In the genomic region with DNA sequence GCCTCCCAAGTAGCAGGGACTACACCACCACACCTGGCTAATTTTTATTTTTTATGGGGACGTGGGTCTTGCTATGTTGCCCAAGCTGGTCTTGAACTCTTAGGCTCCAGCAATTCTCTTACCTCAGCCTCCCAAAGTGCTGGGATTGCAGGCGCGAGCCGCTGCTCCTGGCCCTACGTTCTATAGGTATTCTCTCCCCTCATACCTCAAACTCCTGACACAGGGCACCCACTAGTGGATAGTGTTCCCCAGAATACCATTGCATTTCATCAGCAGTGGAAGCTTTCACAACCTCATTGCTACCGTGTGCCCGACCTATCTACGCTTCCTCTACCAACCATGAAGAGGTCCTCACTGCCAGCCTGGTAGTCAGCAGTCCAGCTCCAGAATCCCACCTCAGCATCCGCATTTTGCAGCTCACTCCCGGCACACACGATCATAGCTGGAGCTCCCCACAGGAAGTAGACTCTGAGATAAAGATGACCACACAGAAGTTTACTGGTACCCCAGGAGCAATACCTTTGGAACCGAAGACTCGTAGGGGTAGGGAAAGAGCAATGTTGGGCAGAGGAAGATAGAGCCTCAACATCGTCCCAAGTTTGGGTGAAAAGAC, we compare ENCODE assay signal across 1 cellular context.
TF ChIP-seq lines count a peak whose summit lies in the region.

No MANE protein-coding gene starts in this region.

TF ChIP-seq in HCT116, 20 proteins besides CTCF, POLR2A, EP300 and RAD21:
- no peak for TF ChIP-seq SP1 (IDR thresholded peaks at IDR 0.05; ENCODE audit: low read depth)
- TF ChIP-seq CEBPB (IDR thresholded peaks at IDR 0.05; ENCODE audit: low read depth) = no peak
- no peak for TF ChIP-seq SIN3A (IDR thresholded peaks at IDR 0.05; ENCODE audit: low read depth)
- TF ChIP-seq ZNF274 (IDR thresholded peaks at IDR 0.05; ENCODE audit: low read depth, low read length) = no peak
- TF ChIP-seq EGR1 (IDR thresholded peaks at IDR 0.05; ENCODE audit: low read depth) = no peak
- no peak for TF ChIP-seq CBX3 (IDR thresholded peaks at IDR 0.05; ENCODE audit: low read depth)
- no peak for TF ChIP-seq JUND (IDR thresholded peaks at IDR 0.05)
- TF ChIP-seq POLR2AphosphoS5 (IDR thresholded peaks at IDR 0.05; ENCODE audit: low read depth, low read length) = no peak
